Comparison of ENCODE assay signal across 22 cellular contexts in the genomic region with DNA sequence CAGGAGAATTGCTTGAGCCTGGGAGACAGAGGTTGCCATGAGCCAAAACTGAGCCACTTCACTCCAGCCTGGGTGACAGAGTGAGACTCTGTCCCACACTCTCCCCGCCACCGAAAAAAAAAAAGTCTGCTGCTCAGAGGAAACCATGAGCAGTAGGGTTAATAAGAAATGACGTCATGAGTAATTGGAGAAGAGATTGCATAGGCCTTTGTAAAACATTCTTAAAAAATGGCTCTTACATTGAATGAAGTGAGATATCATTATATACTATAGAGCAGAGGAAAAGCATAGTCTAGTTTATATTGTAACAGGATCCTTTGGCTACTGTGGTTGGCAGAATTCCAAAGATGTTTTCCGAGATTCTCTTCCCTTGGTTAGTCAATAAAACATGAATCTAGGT.
DNase-seq lines count a peak whose midpoint lies in the region; ATAC-seq, FAIRE-seq and TF ChIP-seq lines count a peak whose summit lies in the region.
"Had no signal": no experiment of that assay in that cellular context is flagged by ENCODE, and none has a peak within 500 bp of the region (broad histone marks: within the 10 kb centered on the region; RNA-seq: fewer than 3 reads in every experiment).

No MANE protein-coding gene starts in this region.

- CTCF ChIA-PET in HepG2 (lab: Yijun Ruan, JAX; ENCODE audit: low intra/inter-chr PET ratio, low total read pairs) = no interaction called here

- TF ChIP-seq POLR2A in HepG2 (IDR thresholded peaks at IDR 0.05; ENCODE audit: insufficient read depth in 1 of 2, low read depth in 2 of 2, low read length in 2 of 2) = no peak
- no peak for TF ChIP-seq POLR2A in right lobe of liver (IDR thresholded peaks at IDR 0.05)
- no peak for TF ChIP-seq POLR2A in adrenal gland (IDR thresholded peaks at IDR 0.05)

- H2AFZ ChIP-seq in HepG2 (ENCODE audit: low read length) = no peak overlapping the region

- ATAC-seq in HepG2 (no peak), right lobe of liver (no peak), HG03025 (IDR thresholded peaks at IDR 0.05; ENCODE audit: low FRiP score, unreplicated experiment) (no peak)
- ATAC-seq: GM12878 had no signal

- H3K4me3 Mint-ChIP-seq in chondrocyte (ENCODE audit: unreplicated experiment) = no peak overlapping the region
- H3K4me3 Mint-ChIP-seq: CD8-positive, alpha-beta memory T cell; HFFc6; T-helper 1 cell treated with Interleukin-12 subunit alpha and Interleukin-12 subunit beta and Interleukin-4 antibody, amounts not matched to agents 30 μg/mL and 1 μg/mL, for 36 hours had no signal

- H3K9me3 ChIP-seq in HepG2 (ENCODE audit: low read length) (no peaks in the 10 kb centered on the region), right lobe of liver (no peaks in the 10 kb centered on the region), adrenal gland (replicated peaks in 1 of 3) (no peaks in the 10 kb centered on the region)

- H3K27ac ChIP-seq in HepG2 (ENCODE audit: extremely low read length, insufficient read depth, low read length) = no peak overlapping the region
- H3K27ac ChIP-seq in right lobe of liver = no peak overlapping the region
- H3K27ac ChIP-seq in adrenal gland = no peak overlapping the region

- DNase-seq in HepG2 (ENCODE audit: low spot score) (no peak), right lobe of liver (no peak), NCI-H1105 (lab: John Stamatoyannopoulos, UW) (peak; percentile 62), NCI-H69 (lab: John Stamatoyannopoulos, UW) (peak; percentile 65), adrenal gland (no peak), chondrocyte (ENCODE audit: low spot score) (no peak)
- DNase-seq: AML-193; C1 segment of cervical spinal cord; CD8-positive, alpha-beta memory T cell; DMS79 treated with DMSO at 0.1 percent for 48 hours; HFFc6; KBM-7; NCI-H1092 treated with DMSO at 0.1 percent for 48 hours; NCI-H1694 treated with DMSO at 0.1 percent for 48 hours; NCI-H2081 treated with DMSO at 0.1 percent for 48 hours; NCI-H446 treated with DMSO at 0.1 percent for 48 hours; OCI-M1; Right ventricle myocardium superior; T1000 had no signal

- H3K27me3 ChIP-seq in HepG2 (ENCODE audit: control insufficient read depth in 1 of 2, insufficient read depth in 2 of 2, low read length in 2 of 2) = no peaks in the 10 kb centered on the region; a peak in 1 of 5 replicates
- no peaks in the 10 kb centered on the region for H3K27me3 ChIP-seq in right lobe of liver
- no peaks in the 10 kb centered on the region for H3K27me3 ChIP-seq in adrenal gland

- H3K9me3 Mint-ChIP-seq in chondrocyte (ENCODE audit: low read depth) = no peaks in the 10 kb centered on the region

- no peaks in the 10 kb centered on the region for H3K4me1 Mint-ChIP-seq in chondrocyte (ENCODE audit: low read depth)
- H3K4me1 Mint-ChIP-seq: CD8-positive, alpha-beta memory T cell had no signal

- FAIRE-seq in HepG2 (lab: Jason Lieb, UNC) = no peak
- FAIRE-seq: GM12878 had no signal

- H3K4me3 ChIP-seq in HepG2 (replicated peaks in 1 of 3; ENCODE audit: insufficient read depth in 1 of 3, low read depth in 2 of 3, low read length in 3 of 3) (no peak overlapping the region), right lobe of liver (no peak overlapping the region), adrenal gland (no peak overlapping the region)
- H3K4me3 ChIP-seq: GM12878 had no signal

- H3K79me2 ChIP-seq in HepG2 (ENCODE audit: insufficient read depth, low read length) = no peaks in the 10 kb centered on the region

- H4K20me1 ChIP-seq in HepG2 (ENCODE audit: insufficient read depth, low read length) = no peaks in the 10 kb centered on the region

- no TSS peak for BruUV-seq in HepG2 (replicated peaks; lab: Mats Ljungman, UMichigan)

- H3K36me3 ChIP-seq in HepG2 (replicated peaks in 1 of 2; ENCODE audit: control insufficient read depth in 1 of 2, insufficient read depth in 2 of 2, low read length in 2 of 2) (no peaks in the 10 kb centered on the region), right lobe of liver (no peaks in the 10 kb centered on the region), adrenal gland (replicated peaks in 1 of 2) (no peaks in the 10 kb centered on the region)

- no peaks in the 10 kb centered on the region for H3K36me3 Mint-ChIP-seq in chondrocyte (ENCODE audit: low read depth)
- H3K36me3 Mint-ChIP-seq: CD8-positive, alpha-beta memory T cell had no signal

- H3K27me3 Mint-ChIP-seq in chondrocyte (ENCODE audit: low read depth) = peaks cover 3% of the 10 kb centered on the region
- H3K27me3 Mint-ChIP-seq: CD8-positive, alpha-beta memory T cell had no signal

- H3K4me2 ChIP-seq in HepG2 (ENCODE audit: low read depth, low read length) = no peak overlapping the region

- H3K4me1 ChIP-seq in HepG2 (ENCODE audit: insufficient read depth, low read length) = no peaks in the 10 kb centered on the region
- no peaks in the 10 kb centered on the region for H3K4me1 ChIP-seq in right lobe of liver
- H3K4me1 ChIP-seq in adrenal gland (replicated peaks in 1 of 2) = no peaks in the 10 kb centered on the region

- WGBS in HepG2 (ENCODE audit: low lambda C conversion rate) = 3% methylated on average over 4 of the region's 4 CpGs
- WGBS in right lobe of liver (ENCODE audit: insufficient coverage, low coverage, low lambda C conversion rate, missing lambda C conversion rate) = 62% methylated on average over 4 of the region's 4 CpGs
- WGBS in adrenal gland, 4 donors = 61 to 76% (median 71%) methylated on average over 4 of the region's 4 CpGs

- H3K9ac ChIP-seq in HepG2 (ENCODE audit: insufficient read depth, low read depth, low read length) = no peak overlapping the region

- TF ChIP-seq CTCF in HepG2 (CRISPR knock-in tag; IDR thresholded peaks at IDR 0.05) = no peak
- no peak for TF ChIP-seq CTCF in right lobe of liver (IDR thresholded peaks at IDR 0.05)
- no peak for TF ChIP-seq CTCF in adrenal gland (IDR thresholded peaks at IDR 0.05)
- no peak for TF ChIP-seq CTCF in chondrocyte (IDR thresholded peaks at IDR 0.05)

- POLR2A ChIA-PET in HepG2 (lab: Yijun Ruan, JAX) = no interaction called here

- intact Hi-C loops in HepG2 (cut with micrococcal nuclease; ENCODE audit: unreplicated experiment) (no loop called here), right lobe of liver (cut with DNase I) (no loop called here), adrenal gland (cut with DNase I) (no loop called here)

- no peak overlapping the region for H3K27ac Mint-ChIP-seq in chondrocyte (ENCODE audit: unreplicated experiment)
- H3K27ac Mint-ChIP-seq: HFFc6; T-helper 1 cell treated with Interleukin-12 subunit alpha and Interleukin-12 subunit beta and Interleukin-4 antibody, amounts not matched to agents 30 μg/mL and 1 μg/mL, for 36 hours had no signal

- TF ChIP-seq EP300 in HepG2 (IDR thresholded peaks at IDR 0.05; ENCODE audit: low read depth in 2 of 2, low read length in 2 of 2) (no peak), HepG2 (CRISPR knock-in tag; IDR thresholded peaks at IDR 0.05; ENCODE audit: borderline replicate concordance) (no peak)

- in situ Hi-C loops in HepG2 (cut with HindIII; ENCODE audit: extremely low pct_ligation_motif_present, low pct_unique_long_range_greater_than_20kb) = no loop called here

- no peak for TF ChIP-seq RAD21 in HepG2 (CRISPR knock-in tag; IDR thresholded peaks at IDR 0.05)

TF ChIP-seq in HepG2, 621 proteins besides CTCF, POLR2A, EP300 and RAD21 (continues in another document):
- TF ChIP-seq CHCHD3 (CRISPR knock-in tag; IDR thresholded peaks at IDR 0.05) = no peak
- peak; percentile 99 for TF ChIP-seq ATF7 (IDR thresholded peaks at IDR 0.05)
- no peak for TF ChIP-seq ATF7 (CRISPR knock-in tag; IDR thresholded peaks at IDR 0.05)
- no peak for TF ChIP-seq SP140L (CRISPR knock-in tag; IDR thresholded peaks at IDR 0.05; ENCODE audit: borderline replicate concordance)
- no peak for TF ChIP-seq U2AF1 (optimal IDR thresholded peaks at IDR 0.05; ENCODE audit: low read depth, low read length)
- TF ChIP-seq ZNF558 (CRISPR knock-in tag; IDR thresholded peaks at IDR 0.05; ENCODE audit: borderline replicate concordance) = no peak
- no peak for TF ChIP-seq ZBTB10 (CRISPR knock-in tag; IDR thresholded peaks at IDR 0.05; ENCODE audit: borderline replicate concordance)
- TF ChIP-seq CREB1 (IDR thresholded peaks at IDR 0.05) = peak; percentile 93
- no peak for TF ChIP-seq CREB1 (CRISPR knock-in tag; IDR thresholded peaks at IDR 0.05)
- TF ChIP-seq, protein P1, sequence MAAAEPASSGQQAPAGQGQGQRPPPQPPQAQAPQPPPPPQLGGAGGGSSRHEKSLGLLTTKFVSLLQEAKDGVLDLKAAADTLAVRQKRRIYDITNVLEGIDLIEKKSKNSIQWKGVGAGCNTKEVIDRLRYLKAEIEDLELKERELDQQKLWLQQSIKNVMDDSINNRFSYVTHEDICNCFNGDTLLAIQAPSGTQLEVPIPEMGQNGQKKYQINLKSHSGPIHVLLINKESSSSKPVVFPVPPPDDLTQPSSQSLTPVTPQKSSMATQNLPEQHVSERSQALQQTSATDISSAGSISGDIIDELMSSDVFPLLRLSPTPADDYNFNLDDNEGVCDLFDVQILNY (CRISPR knock-in tag; conservative IDR thresholded peaks at IDR 0.05) = no peak
- no peak for TF ChIP-seq ZNF121 (CRISPR knock-in tag; IDR thresholded peaks at IDR 0.05)
- TF ChIP-seq NFKBIZ (CRISPR knock-in tag; IDR thresholded peaks at IDR 0.05) = no peak

Comparison
In these comparisons a context has a peak if more than half of its experiments do, and no peak if none do; other contexts are left out.
1. DNase-seq: peak in NCI-H1105 (single experiment) and NCI-H69 (single experiment); none in HepG2 (single experiment), right lobe of liver (0 of 3), adrenal gland (0 of 7) and chondrocyte (single experiment).